In the genomic region with DNA sequence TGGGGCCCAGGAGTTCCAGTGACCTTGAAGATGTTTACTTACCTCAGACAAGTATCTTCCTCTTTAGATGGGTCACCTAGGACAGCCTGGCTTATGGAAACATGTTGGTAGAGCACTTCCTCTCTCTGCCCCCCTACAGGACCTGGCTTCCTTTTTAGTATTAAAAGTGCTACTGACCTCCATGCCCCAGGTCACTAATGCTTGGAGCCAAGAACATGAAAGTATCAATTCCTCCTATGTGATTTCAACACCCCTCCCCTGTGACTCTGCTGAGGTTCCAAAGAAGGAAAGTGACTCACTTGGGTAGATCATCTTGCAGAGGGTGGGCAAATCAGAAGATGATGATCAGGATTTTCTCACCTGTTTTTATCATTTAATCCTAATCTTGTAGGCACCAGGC, we compare ENCODE assay signal across 9 cellular contexts.
A peak's percentile ranks its signal among the peaks of the same experiment; 100 is the strongest.
DNase-seq lines count a peak whose midpoint lies in the region; ATAC-seq lines count a peak whose summit lies in the region.
"Had no signal": no experiment of that assay in that cellular context is flagged by ENCODE, and none has a peak within 500 bp of the region (broad histone marks: within the 10 kb centered on the region; RNA-seq: fewer than 3 reads in every experiment).

No MANE protein-coding gene starts in this region.

- no peak for DNase-seq in stimulated activated naive CD8-positive, alpha-beta T cell treated with anti-CD3 and anti-CD28 coated beads, Interleukin-15, amount 100 ng/mL, for 72 hours
- no peak for DNase-seq in stimulated activated naive CD8-positive, alpha-beta T cell treated with anti-CD3 and anti-CD28 coated beads, Interleukin-15, Interleukin-2, amounts not matched to agents 100 U/mL and 50 U/mL, for 24 hours
- DNase-seq in cerebellum (ENCODE audit: low spot score) (no peak), NCI-H524 treated with DMSO at 0.1 percent for 48 hours (lab: John Stamatoyannopoulos, UW) (no peak), NCI-H82 (lab: John Stamatoyannopoulos, UW) (no peak)
- no peak for DNase-seq in activated CD4-positive, alpha-beta T cell treated with anti-CD3 and anti-CD28 coated beads for 1 hour

- intact Hi-C loops in dendritic cell treated with granulocyte-macrophage colony-stimulating factor and Interleukin-4, amounts not matched to agents 40 ng/mL and 50 ng/mL, for 4 days (cut with micrococcal nuclease), result loop anchor here (1.0 to 5.0 kb wide), 3 partner anchors 123 to 405 kb away; no protein-coding TSS in a partner anchor

- no peak overlapping the region for H3K4me3 Mint-ChIP-seq in stimulated activated naive CD8-positive, alpha-beta T cell treated with anti-CD3 and anti-CD28 coated beads, Interleukin-15, amount 100 ng/mL, for 72 hours
- no peak overlapping the region for H3K4me3 Mint-ChIP-seq in dendritic cell treated with granulocyte-macrophage colony-stimulating factor and Interleukin-4, amounts not matched to agents 40 ng/mL and 50 ng/mL, for 4 days
- H3K4me3 Mint-ChIP-seq: T-helper 2 cell treated with Interferon-gamma antibody and Interleukin-4, amounts not matched to agents 5 μg/mL and 100 μg/mL, for 36 hours had no signal

- no peak overlapping the region for H3K27ac Mint-ChIP-seq in stimulated activated naive CD8-positive, alpha-beta T cell treated with anti-CD3 and anti-CD28 coated beads, Interleukin-15, amount 100 ng/mL, for 72 hours
- H3K27ac Mint-ChIP-seq in dendritic cell treated with granulocyte-macrophage colony-stimulating factor and Interleukin-4, amounts not matched to agents 40 ng/mL and 50 ng/mL, for 4 days, result peak overlapping the region; percentile 66
- H3K27ac Mint-ChIP-seq: T-helper 2 cell treated with Interferon-gamma antibody and Interleukin-4, amounts not matched to agents 5 μg/mL and 100 μg/mL, for 36 hours had no signal

- H3K9me3 Mint-ChIP-seq in stimulated activated naive CD8-positive, alpha-beta T cell treated with anti-CD3 and anti-CD28 coated beads, Interleukin-15, amount 100 ng/mL, for 72 hours, result no peaks in the 10 kb centered on the region
- H3K9me3 Mint-ChIP-seq in dendritic cell treated with granulocyte-macrophage colony-stimulating factor and Interleukin-4, amounts not matched to agents 40 ng/mL and 50 ng/mL, for 4 days, result no peaks in the 10 kb centered on the region
- H3K9me3 Mint-ChIP-seq: T-helper 2 cell treated with Interferon-gamma antibody and Interleukin-4, amounts not matched to agents 5 μg/mL and 100 μg/mL, for 36 hours had no signal

- H3K36me3 Mint-ChIP-seq in dendritic cell treated with granulocyte-macrophage colony-stimulating factor and Interleukin-4, amounts not matched to agents 40 ng/mL and 50 ng/mL, for 4 days (ENCODE audit: low read depth), result no peaks in the 10 kb centered on the region

- ATAC-seq in stimulated activated naive CD8-positive, alpha-beta T cell treated with anti-CD3 and anti-CD28 coated beads, Interleukin-15, amount 100 ng/mL, for 72 hours, result peak; percentile 51
- ATAC-seq in stimulated activated naive CD8-positive, alpha-beta T cell treated with anti-CD3 and anti-CD28 coated beads, Interleukin-15, Interleukin-2, amounts not matched to agents 100 U/mL and 50 U/mL, for 24 hours, result no peak
- ATAC-seq in HG03442 (IDR thresholded peaks at IDR 0.05; ENCODE audit: unreplicated experiment), result peak; percentile 73

- no peaks in the 10 kb centered on the region for H3K4me1 Mint-ChIP-seq in stimulated activated naive CD8-positive, alpha-beta T cell treated with anti-CD3 and anti-CD28 coated beads, Interleukin-15, amount 100 ng/mL, for 72 hours
- peaks cover 30% of the 10 kb centered on the region for H3K4me1 Mint-ChIP-seq in dendritic cell treated with granulocyte-macrophage colony-stimulating factor and Interleukin-4, amounts not matched to agents 40 ng/mL and 50 ng/mL, for 4 days (ENCODE audit: low read depth)

- H3K27me3 Mint-ChIP-seq in stimulated activated naive CD8-positive, alpha-beta T cell treated with anti-CD3 and anti-CD28 coated beads, Interleukin-15, amount 100 ng/mL, for 72 hours, result no peaks in the 10 kb centered on the region
- no peaks in the 10 kb centered on the region for H3K27me3 Mint-ChIP-seq in dendritic cell treated with granulocyte-macrophage colony-stimulating factor and Interleukin-4, amounts not matched to agents 40 ng/mL and 50 ng/mL, for 4 days
